In genomic region chr18:984004-984403, GRCh38 we compare ENCODE assay signal across 16 cellular contexts.
"Had no signal": no experiment of that assay in that cellular context is flagged by ENCODE, and none has a peak within 500 bp of the region (broad histone marks: within the 10 kb centered on the region; RNA-seq: fewer than 3 reads in every experiment).

No MANE protein-coding gene starts in this region.

- H3K4me1 ChIP-seq: gastrocnemius medialis had no signal

- DNase-seq: activated CD4-positive, alpha-beta T cell treated with anti-CD3 and anti-CD28 coated beads for 36 hours; activated CD4-positive, alpha-beta T cell treated with anti-CD3 and anti-CD28 coated beads, Interleukin-2, amount 50 U/mL, for 48 hours; activated naive CD4-positive, alpha-beta T cell; activated naive CD8-positive, alpha-beta T cell treated with anti-CD3 and anti-CD28 coated beads, Interleukin-2, amount 10 ng/mL, durations not matched to agents 7 days and 5 days; brain microvascular endothelial cell; cerebellar nuclear complex; effector CD4-positive, alpha-beta T cell; gastrocnemius medialis; heart left ventricle; kidney glomerular epithelial cell; left ventricle myocardium superior; occipital lobe; stimulated activated naive B cell treated with anti-CD40 and anti-IgM and Interleukin-4, amounts not matched to agents 10 μg/mL and 1 μg/mL and 100 μg/mL, for 72 hours; upper lobe of left lung had no signal

- H3K9me3 ChIP-seq: gastrocnemius medialis, thoracic aorta, upper lobe of left lung had no signal

- ATAC-seq: activated CD4-positive, alpha-beta T cell treated with anti-CD3 and anti-CD28 coated beads for 36 hours; gastrocnemius medialis; heart left ventricle; left ventricle myocardium superior; stimulated activated naive B cell treated with anti-CD40 and anti-IgM and Interleukin-4, amounts not matched to agents 10 μg/mL and 1 μg/mL and 100 μg/mL, for 72 hours; WTC11 had no signal

- H3K27ac ChIP-seq: brain microvascular endothelial cell, gastrocnemius medialis, thoracic aorta, upper lobe of left lung had no signal

- H3K36me3 ChIP-seq: brain microvascular endothelial cell, gastrocnemius medialis, heart left ventricle, thoracic aorta, upper lobe of left lung had no signal

- H3K4me3 ChIP-seq: gastrocnemius medialis, heart left ventricle, thoracic aorta, upper lobe of left lung had no signal

- H3K27me3 ChIP-seq: brain microvascular endothelial cell, gastrocnemius medialis, heart left ventricle, upper lobe of left lung had no signal
